ENCODE assay signal across 1 cellular context in genomic region chr4:53365486-53366300, GRCh38.
TF ChIP-seq lines count a peak whose summit lies in the region.

Gene SCFD2, minus strand, starts transcription at chr4:53366061.

TF ChIP-seq in SK-N-SH, 30 proteins besides CTCF, POLR2A, EP300 and RAD21 (continued from another document):
- TF ChIP-seq MAX (IDR thresholded peaks at IDR 0.05; ENCODE audit: low read depth), result peak; percentile 100
- no peak; the same call in 1 of the 2 replicates for TF ChIP-seq PBX3 (IDR thresholded peaks at IDR 0.05)
- no peak for TF ChIP-seq JUND (IDR thresholded peaks at IDR 0.05)
- no peak for TF ChIP-seq NFIC (IDR thresholded peaks at IDR 0.05; ENCODE audit: borderline replicate concordance)
- TF ChIP-seq MXI1 (IDR thresholded peaks at IDR 0.05; ENCODE audit: low read depth, low read length), result peak; percentile 100
- TF ChIP-seq ELF1 (IDR thresholded peaks at IDR 0.05), result peak; percentile 91
- no peak for TF ChIP-seq NRF1 (IDR thresholded peaks at IDR 0.05; ENCODE audit: low read depth, low read length)
- TF ChIP-seq YY1 (IDR thresholded peaks at IDR 0.05; ENCODE audit: low read depth), result peak; percentile 46; the same call in 1 of the 2 replicates
- no peak for TF ChIP-seq FOSL2 (IDR thresholded peaks at IDR 0.05; ENCODE audit: borderline replicate concordance, low read depth)
- peak; percentile 65 for TF ChIP-seq GABPA (IDR thresholded peaks at IDR 0.05; ENCODE audit: low read depth)
- TF ChIP-seq SMC3 (IDR thresholded peaks at IDR 0.05; ENCODE audit: low read depth, low read length), result no peak
TF ChIP-seq in SK-N-SH: peak in this region for 15.
